ENCODE assay signal across 8 cellular contexts in the genomic region with DNA sequence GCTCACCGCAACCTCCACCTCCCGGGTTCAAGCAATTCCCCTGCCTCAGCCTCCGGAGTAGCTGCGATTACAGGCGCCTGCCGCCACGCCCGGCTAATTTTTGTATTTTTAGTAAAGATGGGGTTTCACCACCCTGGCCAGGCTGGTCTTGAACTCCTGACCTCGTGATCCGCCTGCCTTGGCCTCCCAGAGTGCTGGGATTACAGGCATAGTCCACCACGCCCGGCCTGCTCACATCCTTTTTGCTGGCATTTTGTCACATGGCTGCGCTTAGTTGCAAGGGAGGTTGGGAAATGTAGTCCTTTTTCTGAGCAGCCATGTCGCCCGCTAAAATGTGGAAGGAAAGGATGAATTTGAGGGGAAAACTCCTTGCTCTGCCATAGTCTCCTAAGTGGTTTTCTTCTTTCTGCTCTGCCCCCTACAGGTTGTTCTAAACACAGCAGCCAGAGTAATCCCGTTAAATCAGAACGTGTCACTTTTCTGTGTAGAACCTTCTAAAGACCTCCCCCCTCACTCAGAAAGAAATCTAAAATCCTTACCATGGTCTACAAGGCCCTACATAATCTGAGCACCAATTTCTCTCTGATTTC. TPM values are rescaled to one million over a fixed set of nuclear protein-coding genes. Genes with fewer than 3 reads are reported as not detected.
DNase-seq lines count a peak whose midpoint lies in the region; ATAC-seq, FAIRE-seq and TF ChIP-seq lines count a peak whose summit lies in the region.

No MANE protein-coding gene starts in this region.

- peak; percentile 84 for FAIRE-seq in GM19239 (lab: Jason Lieb, UNC)

- intact Hi-C loops in naive thymus-derived CD4-positive, alpha-beta T cell (cut with micrococcal nuclease): loop anchor here in 1 of 2 donors (2.0 kb wide), 1 partner anchor 54 kb away; no protein-coding TSS in a partner anchor

- peak; percentile 72 for DNase-seq in AG20443 (ENCODE audit: low spot score)
- DNase-seq in GM19239 (ENCODE audit: insufficient read length, low spot score): peak; percentile 26
- DNase-seq in SK-N-SH: peak; percentile 69
- peak; percentile 75 to 92 for DNase-seq in fibroblast of lung (ENCODE audit: low read depth in 2 of 2)
- DNase-seq in naive thymus-derived CD4-positive, alpha-beta T cell: no peak
- DNase-seq in NCI-H2081 treated with DMSO at 0.1 percent for 48 hours (lab: John Stamatoyannopoulos, UW): no peak
- DNase-seq in 8988T: no peak

- no peaks in the 10 kb centered on the region for H3F3A ChIP-seq in SK-N-SH (replicated peaks; ENCODE audit: insufficient read depth)

- no peak overlapping the region for H3K4me3 ChIP-seq in SK-N-SH (ENCODE audit: low read depth in 2 of 2, low read length in 1 of 2)
- no peak overlapping the region for H3K4me3 ChIP-seq in fibroblast of lung (replicated peaks in 1 of 4; ENCODE audit: control extremely low read depth in 1 of 4, insufficient read depth in 1 of 4, low read depth in 3 of 4, low read length in 4 of 4)
- H3K4me3 ChIP-seq in naive thymus-derived CD4-positive, alpha-beta T cell (ENCODE audit: low read length): no peak overlapping the region

- peaks cover 0 to 7% (median 0%) of the 10 kb centered on the region in 7 donors for H3K4me1 Mint-ChIP-seq in naive thymus-derived CD4-positive, alpha-beta T cell

- CTCF ChIA-PET in SK-N-SH (lab: Yijun Ruan, JAX): interaction anchor here (0.6 to 2.8 kb wide), 7 partner anchors 10 to 72 kb away, joined by 3 to 12 read pairs (median 3); a partner anchor contains a TSS
- CTCF ChIA-PET in naive thymus-derived CD4-positive, alpha-beta T cell (lab: Charles Lee): interaction anchor here (1.5 to 1.6 kb wide), 2 partner anchors 17 to 54 kb away, joined by 3 to 5 read pairs; no protein-coding TSS in a partner anchor

- H3K27me3 ChIP-seq in SK-N-SH (ENCODE audit: insufficient read depth) (no peaks in the 10 kb centered on the region), fibroblast of lung (ENCODE audit: control insufficient read depth, insufficient read depth, low read length) (peaks cover 8% of the 10 kb centered on the region)
- H3K27me3 ChIP-seq in naive thymus-derived CD4-positive, alpha-beta T cell (ENCODE audit: control insufficient read depth in 2 of 2, insufficient read depth in 2 of 2, low read length in 2 of 2): peaks cover 5 to 10% of the 10 kb centered on the region in 2 donors

- peaks cover 0 to 5% (median 0%) of the 10 kb centered on the region in 11 donors for H3K9me3 Mint-ChIP-seq in naive thymus-derived CD4-positive, alpha-beta T cell

- H3K79me2 ChIP-seq in SK-N-SH (ENCODE audit: insufficient read depth) (no peaks in the 10 kb centered on the region), fibroblast of lung (ENCODE audit: control insufficient read depth, insufficient read depth, low read length) (no peaks in the 10 kb centered on the region)

- no peaks in the 10 kb centered on the region for H3K36me3 ChIP-seq in SK-N-SH (replicated peaks in 1 of 2; ENCODE audit: control insufficient read depth in 1 of 2, insufficient read depth in 2 of 2, low read length in 1 of 2)
- H3K36me3 ChIP-seq in fibroblast of lung (ENCODE audit: control insufficient read depth, insufficient read depth, low read length): no peaks in the 10 kb centered on the region
- H3K36me3 ChIP-seq in naive thymus-derived CD4-positive, alpha-beta T cell (ENCODE audit: control insufficient read depth in 2 of 3, insufficient read depth in 3 of 3, low read length in 3 of 3): no peaks in the 10 kb centered on the region

- H3K27ac ChIP-seq in SK-N-SH (ENCODE audit: low read depth in 2 of 2, low read length in 1 of 2) (no peak overlapping the region), fibroblast of lung (ENCODE audit: insufficient read depth, low read length) (no peak overlapping the region)
- H3K27ac ChIP-seq in naive thymus-derived CD4-positive, alpha-beta T cell (ENCODE audit: low read depth, low read length): no peak overlapping the region

- H3K27me3 Mint-ChIP-seq in naive thymus-derived CD4-positive, alpha-beta T cell: peaks cover 52 to 64% (median 56%) of the 10 kb centered on the region in 5 donors

- no peak overlapping the region for H3K27ac Mint-ChIP-seq in naive thymus-derived CD4-positive, alpha-beta T cell

- TF ChIP-seq EP300 in SK-N-SH (IDR thresholded peaks at IDR 0.05; ENCODE audit: borderline replicate concordance in 1 of 2, low read depth in 1 of 2, low read length in 1 of 2): no peak

- H4K20me1 ChIP-seq in SK-N-SH (ENCODE audit: insufficient read depth): no peaks in the 10 kb centered on the region
- H4K20me1 ChIP-seq in fibroblast of lung (ENCODE audit: control insufficient read depth, extremely low read depth, insufficient read depth, low read length): no peaks in the 10 kb centered on the region

- no peak overlapping the region for H3K4me2 ChIP-seq in SK-N-SH
- no peak overlapping the region for H3K4me2 ChIP-seq in fibroblast of lung (ENCODE audit: extremely low read depth, insufficient read depth, low read length)

- H3K4me1 ChIP-seq in SK-N-SH (ENCODE audit: control insufficient read depth in 1 of 2, insufficient read depth in 2 of 2, low read depth in 1 of 2, low read length in 1 of 2) (peaks cover 0 to 14% of the 10 kb centered on the region in 2 experiments; a peak in 1 of 4 replicates), fibroblast of lung (ENCODE audit: control insufficient read depth, extremely low read depth, insufficient read depth, low read length) (no peaks in the 10 kb centered on the region)
- H3K4me1 ChIP-seq in naive thymus-derived CD4-positive, alpha-beta T cell (ENCODE audit: control insufficient read depth in 2 of 2, insufficient read depth in 2 of 2, low read length in 2 of 2): no peaks in the 10 kb centered on the region

- H3K9ac ChIP-seq in SK-N-SH: no peak overlapping the region
- H3K9ac ChIP-seq in fibroblast of lung (ENCODE audit: insufficient read depth, low read length): no peak overlapping the region

- POLR2A ChIA-PET in SK-N-SH (lab: Yijun Ruan, JAX): no interaction called here
- POLR2A ChIA-PET in naive thymus-derived CD4-positive, alpha-beta T cell (lab: Charles Lee): no interaction called here

- H3K36me3 Mint-ChIP-seq in naive thymus-derived CD4-positive, alpha-beta T cell: no peaks in the 10 kb centered on the region

- H3K9me3 ChIP-seq in SK-N-SH (no peaks in the 10 kb centered on the region), fibroblast of lung (ENCODE audit: control insufficient read depth, insufficient read depth, low read depth, low read length) (no peaks in the 10 kb centered on the region)
- H3K9me3 ChIP-seq in naive thymus-derived CD4-positive, alpha-beta T cell (ENCODE audit: control insufficient read depth in 2 of 3, low read length in 3 of 3): no peaks in the 10 kb centered on the region

- ATAC-seq in naive thymus-derived CD4-positive, alpha-beta T cell: peak; percentile 76
- ATAC-seq in HG03045 (IDR thresholded peaks at IDR 0.05; ENCODE audit: unreplicated experiment): no peak

- no peak overlapping the region for H2AFZ ChIP-seq in SK-N-SH (ENCODE audit: low read depth)
- H2AFZ ChIP-seq in fibroblast of lung (ENCODE audit: low read length): no peak overlapping the region

- no peaks in the 10 kb centered on the region for H3K9me2 ChIP-seq in SK-N-SH

- no peak overlapping the region for H3K4me3 Mint-ChIP-seq in naive thymus-derived CD4-positive, alpha-beta T cell

- TF ChIP-seq CTCF in SK-N-SH (IDR thresholded peaks at IDR 0.05) (peak; percentile 47), fibroblast of lung (conservative IDR thresholded peaks at IDR 0.05 in 1 of 2, IDR thresholded peaks at IDR 0.05 in 1 of 2; ENCODE audit: low read depth in 1 of 2, low read length in 2 of 2) (peak; percentile 33 to 50)

- peak; percentile 53 for TF ChIP-seq RAD21 in SK-N-SH (IDR thresholded peaks at IDR 0.05; ENCODE audit: low read length)

- WGBS in SK-N-SH (ENCODE audit: low lambda C conversion rate): 72% methylated on average over 17 of the region's 17 CpGs

TF ChIP-seq in SK-N-SH, 30 proteins besides CTCF, POLR2A, EP300 and RAD21 (continues in another document):
- TF ChIP-seq YY1 (IDR thresholded peaks at IDR 0.05; ENCODE audit: low read depth) (peak; percentile 71; the same call in 1 of the 2 replicates), EZH2phosphoT487 (IDR thresholded peaks at IDR 0.05; ENCODE audit: borderline replicate concordance, low read depth) (no peak), CHD2 (IDR thresholded peaks at IDR 0.05; ENCODE audit: low read length, partially characterized antibody) (peak; percentile 21), TAF1 (IDR thresholded peaks at IDR 0.05; ENCODE audit: borderline replicate concordance, low read depth, low read length) (no peak), FOXM1 (IDR thresholded peaks at IDR 0.05; ENCODE audit: low read depth) (no peak), SIN3A (IDR thresholded peaks at IDR 0.05; ENCODE audit: borderline replicate concordance, low read depth, low read length) (no peak)
- TF ChIP-seq, protein P1, sequence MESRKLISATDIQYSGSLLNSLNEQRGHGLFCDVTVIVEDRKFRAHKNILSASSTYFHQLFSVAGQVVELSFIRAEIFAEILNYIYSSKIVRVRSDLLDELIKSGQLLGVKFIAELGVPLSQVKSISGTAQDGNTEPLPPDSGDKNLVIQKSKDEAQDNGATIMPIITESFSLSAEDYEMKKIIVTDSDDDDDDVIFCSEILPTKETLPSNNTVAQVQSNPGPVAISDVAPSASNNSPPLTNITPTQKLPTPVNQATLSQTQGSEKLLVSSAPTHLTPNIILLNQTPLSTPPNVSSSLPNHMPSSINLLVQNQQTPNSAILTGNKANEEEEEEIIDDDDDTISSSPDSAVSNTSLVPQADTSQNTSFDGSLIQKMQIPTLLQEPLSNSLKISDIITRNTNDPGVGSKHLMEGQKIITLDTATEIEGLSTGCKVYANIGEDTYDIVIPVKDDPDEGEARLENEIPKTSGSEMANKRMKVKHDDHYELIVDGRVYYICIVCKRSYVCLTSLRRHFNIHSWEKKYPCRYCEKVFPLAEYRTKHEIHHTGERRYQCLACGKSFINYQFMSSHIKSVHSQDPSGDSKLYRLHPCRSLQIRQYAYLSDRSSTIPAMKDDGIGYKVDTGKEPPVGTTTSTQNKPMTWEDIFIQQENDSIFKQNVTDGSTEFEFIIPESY (IDR thresholded peaks at IDR 0.05; ENCODE audit: borderline replicate concordance, low read depth): 0 out of 2 replicates have a peak, but pooled peaks have one; percentile 20

RNA-seq across cellular contexts. Expression of a gene that starts 57.8 kb away (rescaled TPM):
- 153 and 196 TPM in 2 replicates for polyA plus RNA-seq in SK-N-SH (2012; rRNA removed)
- polyA plus RNA-seq in SK-N-SH (2012; cell fraction: cytosol; rRNA removed): 156 and 159 TPM in 2 replicates
- polyA plus RNA-seq in SK-N-SH (2012; cell fraction: nucleus; rRNA removed): 175 and 242 TPM in 2 replicates
- total RNA-seq in fibroblast of lung: 482 and 522 TPM in 2 replicates
- polyA plus RNA-seq in fibroblast of lung: 148 and 190 TPM in 2 replicates
- polyA plus RNA-seq in fibroblast of lung (2012): 141 and 176 TPM in 2 replicates
- polyA minus RNA-seq in fibroblast of lung (ENCODE audit: low replicate concordance): 86.7 and 245 TPM in 2 replicates
- 100 to 1,000 TPM; 152 to 274 (median 185) TPM for total RNA-seq in naive thymus-derived CD4-positive, alpha-beta T cell
- polyA plus RNA-seq in naive thymus-derived CD4-positive, alpha-beta T cell: 100 to 1,000 TPM; 143 to 171 TPM

Comparison
In these comparisons a context has a peak if more than half of its experiments do, and no peak if none do; other contexts are left out.
1. DNase-seq: peak in AG20443 (single experiment), GM19239 (single experiment), SK-N-SH (single experiment) and fibroblast of lung (2 of 2); none in naive thymus-derived CD4-positive, alpha-beta T cell (0 of 9), NCI-H2081 treated with DMSO at 0.1 percent for 48 hours (single experiment) and 8988T (single experiment).